8 cellular contexts compared by ENCODE assay signal in genomic region chrX:40097492-40098263, GRCh38. TPM values are rescaled to one million over a fixed set of nuclear protein-coding genes. Genes with fewer than 3 reads are reported as not detected.
DNase-seq lines count a peak whose midpoint lies in the region; ATAC-seq and TF ChIP-seq lines count a peak whose summit lies in the region.

Gene BCOR, minus strand, starts transcription at chrX:40097958. Its CDS starts 20,029 bp downstream, at chrX:40077929.

- CTCF ChIA-PET in AG04449 (lab: Yijun Ruan, JAX), result interaction anchor here (0.6 kb wide), 1 partner anchor 9 kb away, joined by 3 read pairs; no protein-coding TSS in a partner anchor

- DNase-seq in AG04449 (ENCODE audit: low read depth, low spot score) (no peak), NCI-H146 (lab: John Stamatoyannopoulos, UW) (peak; percentile 79), left colon (peak; percentile 79 to 80)
- DNase-seq in central memory CD4-positive, alpha-beta T cell, result peak; percentile 64
- peak; percentile 48 to 50 for DNase-seq in stimulated activated CD4-positive, alpha-beta T cell treated with anti-CD3 and anti-CD28 coated beads, Interleukin-1b, Interleukin-23, amount 100 ng/mL, for 1 hour (ENCODE audit: low read depth in 2 of 2)

- ATAC-seq in GM18909 (IDR thresholded peaks at IDR 0.05; ENCODE audit: poor library complexity, unreplicated experiment) (peak; percentile 23), left colon (peak; percentile 59), GM19467 (IDR thresholded peaks at IDR 0.05; ENCODE audit: unreplicated experiment) (no peak)

- peak within 1 kb of the TSS; percentile 81 for H3K27ac ChIP-seq in VCaP

- TF ChIP-seq CTCF in AG04449 (IDR thresholded peaks at IDR 0.05; ENCODE audit: insufficient read depth, low read length, missing control alignments) (no peak), VCaP (conservative IDR thresholded peaks at IDR 0.05) (no peak)

- POLR2A ChIA-PET in AG04449 (lab: Yijun Ruan, JAX), result interaction anchor here (0.9 to 1.5 kb wide), 10 partner anchors 7 to 165 kb away, joined by 3 to 6 read pairs (median 4); no protein-coding TSS in a partner anchor

- intact Hi-C loops in left colon (cut with DNase I, micrococcal nuclease), result no loop called here

- peak within 1 kb of the TSS; percentile 61 for H3K4me3 ChIP-seq in AG04449 (ENCODE audit: low read depth, low read length)

RNA-seq across cellular contexts. Expression of gene BCOR, which starts in this region (rescaled TPM):
- 10 to 100 TPM; 19.0 to 24.4 TPM for total RNA-seq in left colon
